ENCODE assay signal across 36 cellular contexts in the genomic region with DNA sequence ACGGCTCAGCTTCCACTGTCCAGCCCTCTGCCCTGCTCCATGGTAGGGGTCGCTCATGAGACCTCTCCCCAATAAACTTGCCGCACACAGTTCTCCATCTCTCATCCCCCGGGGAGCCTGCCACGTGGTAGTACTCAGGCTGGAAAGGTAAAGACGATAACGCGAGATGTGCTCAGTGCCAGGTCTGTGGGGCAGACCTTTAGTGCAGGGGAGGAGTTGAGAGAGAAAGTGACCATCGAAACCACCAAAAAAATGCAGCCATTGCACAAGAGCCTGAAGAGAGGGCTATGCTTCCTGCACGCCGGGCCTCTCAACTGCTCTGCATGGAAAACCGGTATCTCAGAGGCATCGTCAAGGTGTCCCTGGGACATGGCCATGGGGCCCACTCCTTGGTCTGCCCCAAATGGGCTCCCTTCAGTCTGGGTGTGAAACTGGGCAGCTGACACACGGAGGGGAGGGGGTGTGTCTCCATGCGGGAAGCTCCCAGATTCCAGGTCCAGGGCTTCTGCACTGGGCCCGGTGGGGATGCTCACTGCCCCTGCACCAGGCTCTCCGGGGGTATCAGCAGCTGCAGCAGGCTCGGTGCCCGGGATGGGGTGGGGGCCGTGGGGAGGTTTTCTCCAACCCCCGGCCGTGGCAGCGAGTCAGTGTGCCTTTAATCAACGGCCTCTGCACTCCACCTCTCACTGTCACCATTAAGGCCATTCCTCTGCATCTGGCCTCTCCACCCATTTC. TPM values are rescaled to one million over a fixed set of nuclear protein-coding genes. Genes with fewer than 3 reads are reported as not detected.
"Had no signal": no experiment of that assay in that cellular context is flagged by ENCODE, and none has a peak within 500 bp of the region (broad histone marks: within the 10 kb centered on the region; RNA-seq: fewer than 3 reads in every experiment).

No MANE protein-coding gene starts in this region.

- H3K9me3 ChIP-seq: left ventricle myocardium inferior, neutrophil, ovary, suprapubic skin, tibial artery had no signal

- H3K27ac ChIP-seq: brain microvascular endothelial cell, left ventricle myocardium inferior, neutrophil, ovary, suprapubic skin, tibial artery had no signal

- H3K27me3 ChIP-seq: brain microvascular endothelial cell, neutrophil, ovary, suprapubic skin had no signal

- H3K4me1 ChIP-seq: suprapubic skin had no signal

- DNase-seq: activated B cell treated with CpG ODN at 0.5 μM for 24 hours; activated CD4-positive, alpha-beta T cell treated with anti-CD3 and anti-CD28 coated beads, Interleukin-2, amount 50 U/mL, for 1 hour; activated CD8-positive, alpha-beta T cell treated with anti-CD3 and anti-CD28 coated beads for 36 hours; activated gamma-delta T cell treated with Interleukin-2 at 50 U/mL for 16 hours; activated naive CD4-positive, alpha-beta T cell treated with anti-CD3 and anti-CD28 coated beads, Interleukin-2, amount 50 U/mL, for 16 hours; activated T-cell treated with anti-CD3 and anti-CD28 coated beads, Interleukin-2, amount 50 U/mL, for 4 hours; amniotic stem cell; brain microvascular endothelial cell; cortex of kidney; head of caudate nucleus; hypothalamus; immature natural killer cell; kidney glomerular epithelial cell; left ventricle myocardium inferior; mammary epithelial cell; ovary; stimulated activated CD4-positive, alpha-beta T cell treated with anti-CD3 and anti-CD28 coated beads, Interleukin-1b, Interleukin-23, amount 100 ng/mL, for 48 hours; stimulated activated CD4-positive, alpha-beta T cell treated with anti-CD3 and anti-CD28 coated beads, Interleukin-4, amount 100 ng/mL, for 4 hours; stimulated activated CD8-positive, alpha-beta memory T cell treated with anti-CD3 and anti-CD28 coated beads, Interleukin-4, amount 100 ng/mL, for 48 hours; T-helper 2 cell; tibial artery had no signal

- ATAC-seq: activated CD8-positive, alpha-beta T cell treated with anti-CD3 and anti-CD28 coated beads for 36 hours; activated T-cell treated with anti-CD3 and anti-CD28 coated beads, Interleukin-2, amount 50 U/mL, for 4 hours; activated T-helper 17 cell treated with anti-CD3 and anti-CD28 coated beads, Interleukin-2, amount 50 U/mL, for 72 hours; stimulated activated memory B cell treated with anti-CD40 and anti-IgM and Interleukin-4, amounts not matched to agents 10 μg/mL and 1 μg/mL and 100 μg/mL, for 72 hours had no signal

- H3K4me3 ChIP-seq: left ventricle myocardium inferior, ovary, smooth muscle cell, suprapubic skin, tibial artery had no signal

- H3K4me2 ChIP-seq: smooth muscle cell had no signal

- H3K36me3 ChIP-seq: brain microvascular endothelial cell, left ventricle myocardium inferior, neutrophil, ovary, suprapubic skin, tibial artery had no signal

RNA-seq across cellular contexts. Expression of gene AANAT, which starts 4.7 kb away (rescaled TPM):
- total RNA-seq: activated T-cell treated with anti-CD3 and anti-CD28 coated beads, Interleukin-2, amount 50 U/mL, for 4 hours; activated T-helper 17 cell treated with anti-CD3 and anti-CD28 coated beads, Interleukin-2, amount 50 U/mL, for 72 hours; astrocyte; cardiac septum; chondrocyte; endothelial cell of umbilical vein; fibroblast of lung; fibroblast of villous mesenchyme; left ventricle myocardium inferior; mammary epithelial cell; mucosa of gallbladder; ovary; progenitor cell of endocrine pancreas; smooth muscle cell; suprapubic skin; ureter had no signal
- polyA plus RNA-seq: endothelial cell of umbilical vein, esophagus, fibroblast of lung, ovary, smooth muscle cell had no signal
